Comparison of ENCODE assay signal across 8 cellular contexts in genomic region chr7:155533827-155534690, GRCh38. TPM values are rescaled to one million over a fixed set of nuclear protein-coding genes. Genes with fewer than 3 reads are reported as not detected.
DNase-seq lines count a peak whose midpoint lies in the region; ATAC-seq lines count a peak whose summit lies in the region.

No MANE protein-coding gene starts in this region.

- intact Hi-C loops in activated naive CD4-positive, alpha-beta T cell treated with anti-CD3 and anti-CD28 coated beads for 36 hours (cut with micrococcal nuclease) = loop anchor here (1.0 to 5.0 kb wide), 3 partner anchors 153 to 622 kb away; no protein-coding TSS in a partner anchor

- H3K9me3 Mint-ChIP-seq in activated naive CD4-positive, alpha-beta T cell treated with anti-CD3 and anti-CD28 coated beads for 36 hours = no peaks in the 10 kb centered on the region

- no peaks in the 10 kb centered on the region for H3K36me3 Mint-ChIP-seq in activated naive CD4-positive, alpha-beta T cell treated with anti-CD3 and anti-CD28 coated beads for 36 hours (ENCODE audit: low read depth)

- ATAC-seq in GM18868 (IDR thresholded peaks at IDR 0.05; ENCODE audit: unreplicated experiment) (peak; percentile 58), HG03442 (IDR thresholded peaks at IDR 0.05; ENCODE audit: unreplicated experiment) (no peak), GM19463 (IDR thresholded peaks at IDR 0.05; ENCODE audit: unreplicated experiment) (no peak)

- peaks cover 69% of the 10 kb centered on the region for H3K27me3 Mint-ChIP-seq in activated naive CD4-positive, alpha-beta T cell treated with anti-CD3 and anti-CD28 coated beads for 36 hours (ENCODE audit: low read depth)

- CTCF ChIA-PET in activated naive CD4-positive, alpha-beta T cell treated with anti-CD3 and anti-CD28 coated beads for 36 hours (lab: Charles Lee) = interaction anchor here (0.7 to 3.9 kb wide), 6 partner anchors 73 to 240 kb away, joined by 3 to 17 read pairs (median 3); no protein-coding TSS in a partner anchor

- H3K27ac Mint-ChIP-seq in activated naive CD4-positive, alpha-beta T cell treated with anti-CD3 and anti-CD28 coated beads for 36 hours = no peak overlapping the region

- in situ Hi-C loops in ACHN (cut with HindIII; ENCODE audit: low pct_ligation_motif_present, low pct_unique_long_range_greater_than_20kb, low sequenced_read_pairs) = no loop called here

- peak overlapping the region; percentile 6 for H3K4me3 Mint-ChIP-seq in activated naive CD4-positive, alpha-beta T cell treated with anti-CD3 and anti-CD28 coated beads for 36 hours

- DNase-seq in ACHN (peak; percentile 54), NCI-H1930 (lab: John Stamatoyannopoulos, UW) (peak; percentile 28 to 40), iPS-NIHi7 (ENCODE audit: extremely low spot score) (peak; percentile 96)
- DNase-seq in activated naive CD4-positive, alpha-beta T cell treated with anti-CD3 and anti-CD28 coated beads for 36 hours = peak; percentile 49
- peak; percentile 25 to 27 for DNase-seq in stimulated activated CD8-positive, alpha-beta memory T cell treated with anti-CD3 and anti-CD28 coated beads, Interleukin-15, amount 100 ng/mL, for 48 hours (ENCODE audit: low read depth in 2 of 2)

- H3K4me1 Mint-ChIP-seq in activated naive CD4-positive, alpha-beta T cell treated with anti-CD3 and anti-CD28 coated beads for 36 hours (ENCODE audit: low read depth) = peaks cover 17% of the 10 kb centered on the region

RNA-seq across cellular contexts. Expression of gene CNPY1, which starts 12.3 kb away (rescaled TPM):
- not detected for total RNA-seq in activated naive CD4-positive, alpha-beta T cell treated with anti-CD3 and anti-CD28 coated beads for 36 hours

Comparison
In these comparisons a context has a peak if more than half of its experiments do, and no peak if none do; other contexts are left out.
1. DNase-seq: peak in every context shown above with its lines; median percentile 96 in iPS-NIHi7; 54 in ACHN; 49 in activated naive CD4-positive, alpha-beta T cell treated with anti-CD3 and anti-CD28 coated beads for 36 hours; 34 in NCI-H1930; 26 in stimulated activated CD8-positive, alpha-beta memory T cell treated with anti-CD3 and anti-CD28 coated beads, Interleukin-15, amount 100 ng/mL, for 48 hours.